In the genomic region with DNA sequence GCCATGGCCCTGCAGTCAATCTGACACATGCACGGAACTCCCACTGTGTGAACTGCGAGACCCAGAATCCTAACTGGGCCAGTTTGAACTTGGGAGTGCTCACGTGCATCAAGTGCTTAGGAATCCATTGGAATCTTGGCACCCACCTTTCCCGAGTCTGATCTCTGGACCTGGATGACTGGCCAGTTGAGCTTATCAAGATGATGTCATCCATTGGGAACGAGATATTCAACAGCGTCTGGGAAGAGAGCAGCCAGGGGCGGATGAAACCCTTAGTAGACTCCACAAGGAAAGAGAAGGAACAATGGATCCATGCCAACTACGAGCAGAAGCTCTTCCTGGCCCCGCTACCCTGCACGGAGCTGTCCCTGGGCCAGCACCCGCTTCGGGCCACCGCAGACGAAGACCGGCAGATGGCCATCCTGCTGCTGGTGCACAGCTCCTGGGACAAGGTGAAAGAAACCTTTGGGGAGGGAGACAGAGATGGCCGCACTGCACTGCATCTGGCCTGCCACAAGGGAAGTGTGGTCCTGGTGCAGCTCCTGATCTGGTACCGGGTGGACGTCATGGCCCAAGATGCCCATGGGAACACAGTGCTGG, we compare ENCODE assay signal across 30 cellular contexts. TPM values are rescaled to one million over a fixed set of nuclear protein-coding genes. Genes with fewer than 3 reads are reported as not detected.
A peak's percentile ranks its signal among the peaks of the same experiment; 100 is the strongest.
DNase-seq lines count a peak whose midpoint lies in the region; ATAC-seq, FAIRE-seq and TF ChIP-seq lines count a peak whose summit lies in the region.
"Had no signal": no experiment of that assay in that cellular context is flagged by ENCODE, and none has a peak within 500 bp of the region (broad histone marks: within the 10 kb centered on the region; RNA-seq: fewer than 3 reads in every experiment).

No MANE protein-coding gene starts in this region.

- TF ChIP-seq POLR2A in HepG2 (IDR thresholded peaks at IDR 0.05; ENCODE audit: insufficient read depth in 1 of 2, low read depth in 2 of 2, low read length in 2 of 2) (no peak), right lobe of liver (IDR thresholded peaks at IDR 0.05) (no peak)

- no peaks in the 10 kb centered on the region for H3K79me2 ChIP-seq in HepG2 (ENCODE audit: insufficient read depth, low read length)

- no TSS peak for BruUV-seq in HepG2 (replicated peaks; lab: Mats Ljungman, UMichigan)

- H3K27me3 ChIP-seq in HepG2 (ENCODE audit: control insufficient read depth in 1 of 2, insufficient read depth in 2 of 2, low read length in 2 of 2) (peaks cover 0 to 8% of the 10 kb centered on the region in 2 experiments; a peak in 1 of 5 replicates), right lobe of liver (peaks cover 0 to 14% of the 10 kb centered on the region in 2 donors), mesenchymal stem cell (ENCODE audit: control insufficient read depth in 1 of 2, insufficient read depth in 1 of 2, low read length in 2 of 2) (peaks cover 53 to 71% of the 10 kb centered on the region in 2 experiments), small intestine (ENCODE audit: control insufficient read depth in 2 of 2, insufficient read depth in 2 of 2, low read length in 2 of 2) (peaks cover 0 to 9% of the 10 kb centered on the region in 2 donors)
- H3K27me3 ChIP-seq: BLaER1 treated with 17β-estradiol and CSF1 and Interleukin-3, amounts not matched to agents 10 nM and 100 nM had no signal

- no peaks in the 10 kb centered on the region for H3K79me1 ChIP-seq in mesenchymal stem cell (replicated peaks; ENCODE audit: low read length, poor library complexity, severe bottlenecking)

- H3K4me1 ChIP-seq in HepG2 (ENCODE audit: insufficient read depth, low read length) (no peaks in the 10 kb centered on the region), right lobe of liver (peaks cover 0 to 5% (median 0%) of the 10 kb centered on the region in 4 donors), mesenchymal stem cell (ENCODE audit: control insufficient read depth, insufficient read depth, low read depth, low read length) (peaks cover 13% of the 10 kb centered on the region), small intestine (ENCODE audit: control insufficient read depth in 2 of 2, insufficient read depth in 1 of 2, low read depth in 1 of 2, low read length in 1 of 2) (peaks cover 0 to 5% of the 10 kb centered on the region in 2 donors)
- H3K4me1 ChIP-seq: BLaER1 treated with 17β-estradiol and CSF1 and Interleukin-3, amounts not matched to agents 10 nM and 100 nM; HAP-1; SJSA1 had no signal

- peak; percentile 3 for DNase-seq in HepG2 (ENCODE audit: low spot score)
- DNase-seq in right lobe of liver, result no peak
- DNase-seq in RCC 7860 (ENCODE audit: low spot score), result peak; percentile 11
- no peak for DNase-seq in mesenchymal stem cell
- DNase-seq in small intestine, result peak; percentile 91
- DNase-seq in T-helper 1 cell, result no peak
- no peak for DNase-seq in kidney glomerular epithelial cell (lab: John Stamatoyannopoulos, UW)
- DNase-seq in GDM1 (lab: John Stamatoyannopoulos, UW), result no peak
- DNase-seq: 8988T; CD4-positive, alpha-beta T cell; Kasumi-1; NCI-H1092 treated with DMSO at 0.1 percent for 48 hours; NCI-H1436; NCI-H187; NCI-H2081 treated with DMSO at 0.1 percent for 48 hours; NCI-H2171; NCI-H524; NCI-H748 treated with DMSO at 0.1 percent for 48 hours; PC-9; Right ventricle myocardium superior; RPMI8226 had no signal

- TF ChIP-seq CTCF in HepG2 (CRISPR knock-in tag; IDR thresholded peaks at IDR 0.05) (no peak), right lobe of liver (IDR thresholded peaks at IDR 0.05) (no peak)

- H2AK5ac ChIP-seq in mesenchymal stem cell (ENCODE audit: low read length, severe bottlenecking), result no peak overlapping the region

- peak overlapping the region; percentile 28 for H4K91ac ChIP-seq in mesenchymal stem cell (ENCODE audit: low read length)

- no peak for TF ChIP-seq EP300 in HepG2 (IDR thresholded peaks at IDR 0.05; ENCODE audit: low read depth in 2 of 2, low read length in 2 of 2)
- no peak for TF ChIP-seq EP300 in HepG2 (CRISPR knock-in tag; IDR thresholded peaks at IDR 0.05; ENCODE audit: borderline replicate concordance)

- H3K9me3 ChIP-seq in HepG2 (ENCODE audit: low read length) (no peaks in the 10 kb centered on the region), right lobe of liver (no peaks in the 10 kb centered on the region), mesenchymal stem cell (ENCODE audit: control insufficient read depth, low read length) (no peaks in the 10 kb centered on the region), small intestine (ENCODE audit: control insufficient read depth, low read depth) (no peaks in the 10 kb centered on the region)
- H3K9me3 ChIP-seq: HAP-1, SJSA1 had no signal

- H3K36me3 ChIP-seq in HepG2 (replicated peaks in 1 of 2; ENCODE audit: control insufficient read depth in 1 of 2, insufficient read depth in 2 of 2, low read length in 2 of 2) (no peaks in the 10 kb centered on the region), right lobe of liver (no peaks in the 10 kb centered on the region), mesenchymal stem cell (ENCODE audit: control insufficient read depth in 1 of 2, insufficient read depth in 2 of 2, low read depth in 1 of 2, low read length in 2 of 2) (no peaks in the 10 kb centered on the region), small intestine (ENCODE audit: control insufficient read depth in 2 of 2, insufficient read depth in 2 of 2, low read length in 2 of 2) (no peaks in the 10 kb centered on the region)
- H3K36me3 ChIP-seq: BLaER1 treated with 17β-estradiol and CSF1 and Interleukin-3, amounts not matched to agents 10 nM and 100 nM; HAP-1; SJSA1 had no signal

- CTCF ChIA-PET in HepG2 (lab: Yijun Ruan, JAX; ENCODE audit: low intra/inter-chr PET ratio, low total read pairs), result no interaction called here

- H4K20me1 ChIP-seq in HepG2 (ENCODE audit: insufficient read depth, low read length), result no peaks in the 10 kb centered on the region
- H4K20me1 ChIP-seq: BLaER1 treated with 17β-estradiol and CSF1 and Interleukin-3, amounts not matched to agents 10 nM and 100 nM had no signal

- H3K27ac ChIP-seq in HepG2 (ENCODE audit: extremely low read length, insufficient read depth, low read length), result no peak overlapping the region
- no peak overlapping the region for H3K27ac ChIP-seq in right lobe of liver
- H3K27ac ChIP-seq in mesenchymal stem cell (ENCODE audit: low read length, poor library complexity, severe bottlenecking), result no peak overlapping the region
- no peak overlapping the region for H3K27ac ChIP-seq in small intestine (ENCODE audit: low read depth in 1 of 2, low read length in 1 of 2)
- H3K27ac ChIP-seq: BLaER1 treated with 17β-estradiol and CSF1 and Interleukin-3, amounts not matched to agents 10 nM and 100 nM; PC-9; SJSA1 had no signal

- H3K4me2 ChIP-seq in HepG2 (ENCODE audit: low read depth, low read length) (no peak overlapping the region), mesenchymal stem cell (ENCODE audit: low read length, poor library complexity, severe bottlenecking) (no peak overlapping the region)
- H3K4me2 ChIP-seq: BLaER1 treated with 17β-estradiol and CSF1 and Interleukin-3, amounts not matched to agents 10 nM and 100 nM; GM23338; PC-9 had no signal

- TF ChIP-seq RAD21 in HepG2 (CRISPR knock-in tag; IDR thresholded peaks at IDR 0.05), result no peak

- no peak overlapping the region for H3K23ac ChIP-seq in mesenchymal stem cell (ENCODE audit: low read length in 2 of 2)

- H3K14ac ChIP-seq in mesenchymal stem cell (ENCODE audit: low read length in 2 of 2), result no peak overlapping the region

- no peak overlapping the region for H3K4ac ChIP-seq in mesenchymal stem cell (ENCODE audit: low read depth in 1 of 2, low read length in 2 of 2)

- in situ Hi-C loops in HepG2 (cut with HindIII; ENCODE audit: extremely low pct_ligation_motif_present, low pct_unique_long_range_greater_than_20kb), result loop anchor here (25.0 kb wide), 1 partner anchor 326 kb away; no protein-coding TSS in a partner anchor

- H3K9ac ChIP-seq in HepG2 (ENCODE audit: insufficient read depth, low read depth, low read length) (no peak overlapping the region), mesenchymal stem cell (ENCODE audit: low read length) (no peak overlapping the region)
- H3K9ac ChIP-seq: BLaER1 treated with 17β-estradiol and CSF1 and Interleukin-3, amounts not matched to agents 10 nM and 100 nM had no signal

- intact Hi-C loops in HepG2 (cut with micrococcal nuclease; ENCODE audit: unreplicated experiment), result no loop called here
- intact Hi-C loops in right lobe of liver (cut with DNase I), result no loop called here

- H2BK5ac ChIP-seq in mesenchymal stem cell (ENCODE audit: low read depth, low read length, poor library complexity, severe bottlenecking), result no peak overlapping the region

- no peak overlapping the region for H2BK120ac ChIP-seq in mesenchymal stem cell (ENCODE audit: low read depth, low read length)

- POLR2A ChIA-PET in HepG2 (lab: Yijun Ruan, JAX), result no interaction called here

- H3K4me3 ChIP-seq in HepG2 (replicated peaks in 1 of 3; ENCODE audit: insufficient read depth in 1 of 3, low read depth in 2 of 3, low read length in 3 of 3), result no peak overlapping the region
- no peak overlapping the region for H3K4me3 ChIP-seq in right lobe of liver
- H3K4me3 ChIP-seq in mesenchymal stem cell (ENCODE audit: insufficient read depth in 1 of 2, low read depth in 1 of 2, low read length in 2 of 2), result no peak overlapping the region
- H3K4me3 ChIP-seq in small intestine (ENCODE audit: low read depth in 1 of 2, low read length in 2 of 2), result no peak overlapping the region
- H3K4me3 ChIP-seq: BLaER1 treated with 17β-estradiol and CSF1 and Interleukin-3, amounts not matched to agents 10 nM and 100 nM; GM23338; HAP-1; PC-9; SJSA1 had no signal

- no peak overlapping the region for H4K8ac ChIP-seq in mesenchymal stem cell (ENCODE audit: low read length)

- FAIRE-seq in HepG2 (lab: Jason Lieb, UNC) (no peak), RCC 7860 (lab: Jason Lieb, UNC) (no peak), small intestine (lab: Jason Lieb, UNC) (no peak)
- FAIRE-seq: D721Med, G401.6, GM12891 had no signal

- no peak overlapping the region for H3K18ac ChIP-seq in mesenchymal stem cell (ENCODE audit: low read depth in 1 of 2, low read length in 2 of 2)

- H2AFZ ChIP-seq in HepG2 (ENCODE audit: low read length) (no peak overlapping the region), mesenchymal stem cell (ENCODE audit: low read depth, low read length) (no peak overlapping the region)
- H2AFZ ChIP-seq: GM23338, PC-9 had no signal

- no peak overlapping the region for H2BK12ac ChIP-seq in mesenchymal stem cell (ENCODE audit: low read length in 2 of 2)

- ATAC-seq in HepG2, result peak; percentile 41; the same call in 2 of the 3 replicates
- ATAC-seq in right lobe of liver, result no peak
- ATAC-seq: GM23338 had no signal

- 7% methylated on average over 5 of the region's 18 CpGs for WGBS in HepG2 (ENCODE audit: low lambda C conversion rate)
- no CpG with 5 or more reads among the region's 18 CpGs for WGBS in right lobe of liver (ENCODE audit: insufficient coverage, low coverage, low lambda C conversion rate, missing lambda C conversion rate)
- WGBS in mesenchymal stem cell, result 89% methylated on average over 18 of the region's 18 CpGs
- 65 to 82% (median 68%) methylated on average over 18 of the region's 18 CpGs for WGBS in small intestine, 3 donors

- no peak overlapping the region for H2BK15ac ChIP-seq in mesenchymal stem cell (ENCODE audit: low read depth, poor library complexity, severe bottlenecking)

RNA-seq across cellular contexts. Expression of gene TDRD5, which starts 3.1 kb away (rescaled TPM):
- not detected in 2 replicates for total RNA-seq in HepG2 (2016; rRNA removed; fragmentation: Illumina TruSeq; extraction: Trizol)
- not detected in 2 replicates for total RNA-seq in HepG2 (2016; cell fraction: cytosol; rRNA removed; fragmentation: Illumina TruSeq; extraction: Trizol; ENCODE audit: low read depth)
- total RNA-seq in HepG2 (2016; cell fraction: insoluble cytoplasmic fraction; rRNA removed; fragmentation: Illumina TruSeq; extraction: Trizol), result not detected in 2 replicates
- total RNA-seq in HepG2 (2016; cell fraction: membrane; rRNA removed; fragmentation: Illumina TruSeq; extraction: Trizol), result not detected in 2 replicates
- not detected in 2 replicates for total RNA-seq in HepG2 (2016; cell fraction: nucleus; rRNA removed; fragmentation: Illumina TruSeq; extraction: Trizol)
- not detected in 2 replicates for polyA plus RNA-seq in HepG2 (2011; rRNA removed)
- polyA plus RNA-seq in HepG2 (2011; cell fraction: cytosol; rRNA removed), result not detected in 2 replicates
- not detected in 2 replicates for polyA plus RNA-seq in HepG2 (2011; cell fraction: nucleus; rRNA removed)
- polyA plus RNA-seq in HepG2 (2012), result not detected in 2 replicates
- polyA plus RNA-seq in HepG2 (2016; cell fraction: cytosol; fragmentation: Illumina TruSeq; extraction: Trizol; ENCODE audit: low read depth), result not detected in 2 replicates
- not detected in 2 replicates for polyA plus RNA-seq in HepG2 (2016; cell fraction: insoluble cytoplasmic fraction; fragmentation: Illumina TruSeq; extraction: Trizol; ENCODE audit: low read depth)
- not detected in 2 replicates for polyA plus RNA-seq in HepG2 (2016; cell fraction: membrane; fragmentation: Illumina TruSeq; extraction: Trizol; ENCODE audit: low read depth)
- polyA plus RNA-seq in HepG2 (2016; cell fraction: nucleus; fragmentation: Illumina TruSeq; extraction: Trizol; ENCODE audit: insufficient read depth, low read depth), result not detected in 2 replicates
- not detected in 2 replicates for polyA minus RNA-seq in HepG2 (2011; rRNA and poly(A)+ RNA removed; ENCODE audit: low replicate concordance)
- not detected in 2 replicates for polyA minus RNA-seq in HepG2 (2011; cell fraction: cytosol; rRNA and poly(A)+ RNA removed)
- polyA minus RNA-seq in HepG2 (2011; cell fraction: nucleus; rRNA and poly(A)+ RNA removed), result not detected in 2 replicates
- not detected for total RNA-seq in right lobe of liver
- polyA plus RNA-seq in mesenchymal stem cell (2013, experiment 1 of 2), result not detected
- polyA plus RNA-seq in mesenchymal stem cell (2013, experiment 2 of 2), result not detected
- 1 to 10 TPM in 1 of 3 donors, under 1 TPM in 2; 0.27 to 1.1 (median 0.57) TPM for polyA plus RNA-seq in small intestine
- total RNA-seq: CD4-positive, alpha-beta T cell; M059J; PC-9; Right ventricle myocardium superior; SJSA1 had no signal
- polyA plus RNA-seq: AG04450, GM23338 had no signal

RNA-seq across cellular contexts. Expression of gene NPHS2, which starts 12.8 kb away (rescaled TPM):
- not detected in 2 replicates for total RNA-seq in HepG2 (2016; rRNA removed; fragmentation: Illumina TruSeq; extraction: Trizol)
- not detected in 2 replicates for total RNA-seq in HepG2 (2016; cell fraction: cytosol; rRNA removed; fragmentation: Illumina TruSeq; extraction: Trizol; ENCODE audit: low read depth)
- total RNA-seq in HepG2 (2016; cell fraction: insoluble cytoplasmic fraction; rRNA removed; fragmentation: Illumina TruSeq; extraction: Trizol), result not detected in 2 replicates
- total RNA-seq in HepG2 (2016; cell fraction: membrane; rRNA removed; fragmentation: Illumina TruSeq; extraction: Trizol), result not detected in 2 replicates
- not detected in 2 replicates for total RNA-seq in HepG2 (2016; cell fraction: nucleus; rRNA removed; fragmentation: Illumina TruSeq; extraction: Trizol)
- not detected in 2 replicates for polyA plus RNA-seq in HepG2 (2011; rRNA removed)
- polyA plus RNA-seq in HepG2 (2011; cell fraction: cytosol; rRNA removed), result not detected in 2 replicates
- not detected in 2 replicates for polyA plus RNA-seq in HepG2 (2011; cell fraction: nucleus; rRNA removed)
- polyA plus RNA-seq in HepG2 (2012), result not detected in 2 replicates
- polyA plus RNA-seq in HepG2 (2016; cell fraction: cytosol; fragmentation: Illumina TruSeq; extraction: Trizol; ENCODE audit: low read depth), result not detected in 2 replicates
- polyA plus RNA-seq in HepG2 (2016; cell fraction: insoluble cytoplasmic fraction; fragmentation: Illumina TruSeq; extraction: Trizol; ENCODE audit: low read depth), result not detected in 2 replicates
- polyA plus RNA-seq in HepG2 (2016; cell fraction: membrane; fragmentation: Illumina TruSeq; extraction: Trizol; ENCODE audit: low read depth), result not detected in 2 replicates
- polyA plus RNA-seq in HepG2 (2016; cell fraction: nucleus; fragmentation: Illumina TruSeq; extraction: Trizol; ENCODE audit: insufficient read depth, low read depth), result not detected in 2 replicates
- not detected in 2 replicates for polyA minus RNA-seq in HepG2 (2011; rRNA and poly(A)+ RNA removed; ENCODE audit: low replicate concordance)
- polyA minus RNA-seq in HepG2 (2011; cell fraction: cytosol; rRNA and poly(A)+ RNA removed), result not detected in 2 replicates
- polyA minus RNA-seq in HepG2 (2011; cell fraction: nucleus; rRNA and poly(A)+ RNA removed), result not detected in 2 replicates
- total RNA-seq in right lobe of liver, result not detected
- not detected for polyA plus RNA-seq in mesenchymal stem cell (2013, experiment 1 of 2)
- polyA plus RNA-seq in mesenchymal stem cell (2013, experiment 2 of 2), result not detected
- polyA plus RNA-seq in small intestine, result under 1 TPM; 0.06 to 0.54 (median 0.22) TPM
- total RNA-seq: CD4-positive, alpha-beta T cell; GM23338; M059J; PC-9; Right ventricle myocardium superior; SJSA1 had no signal
- polyA plus RNA-seq: AG04450, GM23338 had no signal

Comparison
In these comparisons a context has a peak if more than half of its experiments do, and no peak if none do; other contexts are left out.
1. DNase-seq: peak in HepG2 (single experiment), RCC 7860 (single experiment) and small intestine (single experiment); none in right lobe of liver (0 of 3), mesenchymal stem cell (single experiment), T-helper 1 cell (0 of 5), kidney glomerular epithelial cell (single experiment) and GDM1 (single experiment).